Comparison of ENCODE assay signal across 33 cellular contexts in the genomic region with DNA sequence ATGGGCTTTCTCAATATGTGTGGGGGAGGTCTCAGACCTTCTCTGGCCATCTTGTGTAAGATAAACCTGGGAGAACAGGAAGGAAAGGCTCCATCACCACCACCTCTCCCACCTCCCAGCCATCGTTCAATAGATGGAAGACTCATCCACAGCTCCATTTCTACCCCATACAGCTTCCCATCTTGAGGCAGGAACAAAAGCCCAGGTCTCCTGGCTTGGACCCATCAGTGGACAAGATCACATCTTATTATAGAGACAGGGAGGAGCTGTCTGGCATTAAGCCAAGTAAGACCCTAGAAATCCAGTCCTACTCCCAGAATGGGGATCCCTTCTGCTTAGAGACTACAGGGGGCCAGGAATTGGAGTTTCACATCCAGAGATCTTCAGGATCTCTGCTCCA.
"Had no signal": no experiment of that assay in that cellular context is flagged by ENCODE, and none has a peak within 500 bp of the region (broad histone marks: within the 10 kb centered on the region; RNA-seq: fewer than 3 reads in every experiment).

No MANE protein-coding gene starts in this region.

- H3K27me3 Mint-ChIP-seq: naive B cell; natural killer cell treated with Interleukin-12 subunit alpha and Interleukin-12 subunit beta and Interleukin-15 and Interleukin-18, amount 100 ng/mL, for 72 hours; progenitor cell of endocrine pancreas; stimulated activated memory B cell treated with anti-CD40 and anti-IgM and Interleukin-4, amounts not matched to agents 10 μg/mL and 1 μg/mL and 100 μg/mL, for 72 hours had no signal

- DNase-seq: naive B cell; naive thymus-derived CD8-positive, alpha-beta T cell; nucleus accumbens; ovary; posterior cingulate gyrus; psoas muscle; spleen; stimulated activated CD4-positive, alpha-beta T cell treated with anti-CD3 and anti-CD28 coated beads, Interleukin-12 subunit alpha, Interleukin-12 subunit beta, amount 100 ng/mL, for 4 hours; stimulated activated CD4-positive, alpha-beta T cell treated with anti-CD3 and anti-CD28 coated beads, Interleukin-1b, Interleukin-23, amount 100 ng/mL, for 48 hours; stimulated activated CD4-positive, alpha-beta T cell treated with anti-CD3 and anti-CD28 coated beads, Interleukin-4, amount 100 ng/mL, for 1 hour; stimulated activated CD4-positive, alpha-beta T cell treated with anti-CD3 and anti-CD28 coated beads, Interleukin-4, amount 100 ng/mL, for 4 hours; stimulated activated CD8-positive, alpha-beta memory T cell treated with anti-CD3 and anti-CD28 coated beads, Interleukin-4, amount 100 ng/mL, for 48 hours; stimulated activated naive CD4-positive, alpha-beta T cell; stimulated activated naive CD8-positive, alpha-beta T cell treated with anti-CD3 and anti-CD28 coated beads, Interleukin-15, amount 100 ng/mL, for 72 hours; stimulated activated naive CD8-positive, alpha-beta T cell treated with anti-CD3 and anti-CD28 coated beads, Interleukin-15, Interleukin-2, amounts not matched to agents 100 U/mL and 50 U/mL, for 24 hours; substantia nigra; testis; tibial artery; transverse colon; upper lobe of right lung; uterus had no signal

- H3K27ac ChIP-seq: neutrophil, ovary, parathyroid adenoma, psoas muscle, right atrium auricular region, skin epidermis, spleen, suprapubic skin, testis, tibial artery, transverse colon, upper lobe of right lung, uterus had no signal

- H2AFZ ChIP-seq: parathyroid adenoma had no signal

- H3K4me2 ChIP-seq: smooth muscle cell had no signal

- H3K9me3 Mint-ChIP-seq: neural crest cell; stimulated activated naive CD8-positive, alpha-beta T cell treated with anti-CD3 and anti-CD28 coated beads, Interleukin-15, amount 100 ng/mL, for 72 hours had no signal

- H3K4me3 Mint-ChIP-seq: naive B cell; naive thymus-derived CD8-positive, alpha-beta T cell; natural killer cell treated with Interleukin-12 subunit alpha and Interleukin-12 subunit beta and Interleukin-15 and Interleukin-18, amount 100 ng/mL, for 72 hours; neural crest cell; stimulated activated memory B cell treated with anti-CD40 and anti-IgM and Interleukin-4, amounts not matched to agents 10 μg/mL and 1 μg/mL and 100 μg/mL, for 72 hours; stimulated activated naive CD8-positive, alpha-beta T cell treated with anti-CD3 and anti-CD28 coated beads, Interleukin-15, amount 100 ng/mL, for 72 hours; type B pancreatic cell had no signal

- H3K27ac Mint-ChIP-seq: naive B cell; naive thymus-derived CD8-positive, alpha-beta T cell; natural killer cell treated with Interleukin-12 subunit alpha and Interleukin-12 subunit beta and Interleukin-15 and Interleukin-18, amount 100 ng/mL, for 72 hours; progenitor cell of endocrine pancreas; stimulated activated memory B cell treated with anti-CD40 and anti-IgM and Interleukin-4, amounts not matched to agents 10 μg/mL and 1 μg/mL and 100 μg/mL, for 72 hours; type B pancreatic cell had no signal

- H3K4me1 ChIP-seq: parathyroid adenoma, psoas muscle, right atrium auricular region, spleen, testis, tibial artery, transverse colon, upper lobe of right lung, uterus had no signal

- H3K79me2 ChIP-seq: parathyroid adenoma had no signal

- H3K27me3 ChIP-seq: neutrophil, ovary, right atrium auricular region, spleen, suprapubic skin, testis, tibial artery, transverse colon, upper lobe of right lung, uterus had no signal

- H3K4me3 ChIP-seq: ovary, psoas muscle, right atrium auricular region, skin epidermis, smooth muscle cell, spleen, suprapubic skin, testis, tibial artery, transverse colon, upper lobe of right lung, uterus had no signal

- H3K9ac ChIP-seq: parathyroid adenoma had no signal

- ATAC-seq: naive thymus-derived CD8-positive, alpha-beta T cell; natural killer cell treated with Interleukin-12 subunit alpha and Interleukin-12 subunit beta and Interleukin-15 and Interleukin-18, amount 100 ng/mL, for 72 hours; psoas muscle; sciatic nerve; stimulated activated memory B cell treated with anti-CD40 and anti-IgM and Interleukin-4, amounts not matched to agents 10 μg/mL and 1 μg/mL and 100 μg/mL, for 72 hours; stimulated activated naive CD8-positive, alpha-beta T cell treated with anti-CD3 and anti-CD28 coated beads, Interleukin-15, amount 100 ng/mL, for 72 hours; stimulated activated naive CD8-positive, alpha-beta T cell treated with anti-CD3 and anti-CD28 coated beads, Interleukin-15, Interleukin-2, amounts not matched to agents 100 U/mL and 50 U/mL, for 24 hours; upper lobe of right lung had no signal

- H3K36me3 ChIP-seq: neutrophil, ovary, right atrium auricular region, spleen, suprapubic skin, tibial artery, transverse colon, upper lobe of right lung, uterus had no signal

- H3K4me1 Mint-ChIP-seq: naive B cell; naive thymus-derived CD8-positive, alpha-beta T cell; stimulated activated memory B cell treated with anti-CD40 and anti-IgM and Interleukin-4, amounts not matched to agents 10 μg/mL and 1 μg/mL and 100 μg/mL, for 72 hours; stimulated activated naive CD8-positive, alpha-beta T cell treated with anti-CD3 and anti-CD28 coated beads, Interleukin-15, amount 100 ng/mL, for 72 hours had no signal

- H3K9me3 ChIP-seq: neutrophil, ovary, psoas muscle, right atrium auricular region, suprapubic skin, testis, tibial artery, transverse colon, upper lobe of right lung, uterus had no signal

- H3K36me3 Mint-ChIP-seq: naive B cell; naive thymus-derived CD8-positive, alpha-beta T cell; natural killer cell treated with Interleukin-12 subunit alpha and Interleukin-12 subunit beta and Interleukin-15 and Interleukin-18, amount 100 ng/mL, for 72 hours; stimulated activated memory B cell treated with anti-CD40 and anti-IgM and Interleukin-4, amounts not matched to agents 10 μg/mL and 1 μg/mL and 100 μg/mL, for 72 hours had no signal
